Comparison of ENCODE assay signal across 8 cellular contexts in genomic region chr17:75844530-75845057, GRCh38. TPM values are rescaled to one million over a fixed set of nuclear protein-coding genes. Genes with fewer than 3 reads are reported as not detected.
A peak's percentile ranks its signal among the peaks of the same experiment; 100 is the strongest.
DNase-seq lines count a peak whose midpoint lies in the region; ATAC-seq and TF ChIP-seq lines count a peak whose summit lies in the region.

No MANE protein-coding gene starts in this region.

- H3K27me3 ChIP-seq in SJCRH30 (no peaks in the 10 kb centered on the region), smooth muscle cell (ENCODE audit: low read depth) (no peaks in the 10 kb centered on the region)

- no peak overlapping the region for H2AFZ ChIP-seq in smooth muscle cell (ENCODE audit: low read depth)

- H3K27ac Mint-ChIP-seq in activated naive CD4-positive, alpha-beta T cell treated with anti-CD3 and anti-CD28 coated beads for 36 hours: peak overlapping the region; percentile 98

- peak overlapping the region; percentile 37 for H3K4me2 ChIP-seq in smooth muscle cell

- H3K27ac ChIP-seq in SJCRH30: no peak overlapping the region
- H3K27ac ChIP-seq in smooth muscle cell (ENCODE audit: low read depth): peak overlapping the region; percentile 88

- TF ChIP-seq CTCF in smooth muscle cell (IDR thresholded peaks at IDR 0.05; ENCODE audit: borderline replicate concordance, insufficient read depth, poor library complexity, severe bottlenecking): no peak

- peaks cover 10% of the 10 kb centered on the region for H3K36me3 Mint-ChIP-seq in activated naive CD4-positive, alpha-beta T cell treated with anti-CD3 and anti-CD28 coated beads for 36 hours (ENCODE audit: low read depth)

- no peaks in the 10 kb centered on the region for H3K27me3 Mint-ChIP-seq in activated naive CD4-positive, alpha-beta T cell treated with anti-CD3 and anti-CD28 coated beads for 36 hours (ENCODE audit: low read depth)

- DNase-seq in activated naive CD4-positive, alpha-beta T cell treated with anti-CD3 and anti-CD28 coated beads for 36 hours: no peak
- DNase-seq in activated naive CD4-positive, alpha-beta T cell (lab: John Stamatoyannopoulos, UW): no peak
- DNase-seq in SJCRH30: peak; percentile 35 to 38
- DNase-seq in Right ventricle myocardium superior: no peak
- no peak for DNase-seq in smooth muscle cell (lab: John Stamatoyannopoulos, UW; ENCODE audit: unreplicated experiment)
- no peak for DNase-seq in hepatic stellate cell (ENCODE audit: low spot score)
- DNase-seq in middle frontal gyrus (ENCODE audit: extremely low spot score, low spot score): no peak
- DNase-seq in activated effector memory CD4-positive, alpha-beta T cell treated with Interleukin-2 at 50 U/mL for 16 hours: no peak

- H3K9ac ChIP-seq in smooth muscle cell (ENCODE audit: low read depth): peak overlapping the region; percentile 70

- CTCF ChIA-PET in activated naive CD4-positive, alpha-beta T cell treated with anti-CD3 and anti-CD28 coated beads for 36 hours (lab: Charles Lee): interaction anchor here (0.6 to 4.9 kb wide), 8 partner anchors 8 to 72 kb away, joined by 3 to 32 read pairs (median 4); partner anchors contain the start of genes TRIM65 and WBP2

- peak overlapping the region; percentile 95 for H3K4me3 Mint-ChIP-seq in activated naive CD4-positive, alpha-beta T cell treated with anti-CD3 and anti-CD28 coated beads for 36 hours

- 70% methylated on average over 5 of the region's 14 CpGs for WGBS in smooth muscle cell (ENCODE audit: low lambda C conversion rate)

- H3K36me3 ChIP-seq in SJCRH30: peaks cover 17% of the 10 kb centered on the region
- H3K36me3 ChIP-seq in smooth muscle cell (ENCODE audit: low read depth): no peaks in the 10 kb centered on the region

- H3K4me1 ChIP-seq in SJCRH30 (peaks cover 17% of the 10 kb centered on the region; the same call in 1 of the 2 replicates), smooth muscle cell (ENCODE audit: low read depth) (peaks cover 4% of the 10 kb centered on the region)

- no peaks in the 10 kb centered on the region for H4K20me1 ChIP-seq in smooth muscle cell (ENCODE audit: low read depth)

- no peaks in the 10 kb centered on the region for H3F3A ChIP-seq in smooth muscle cell (ENCODE audit: low read depth)

- H3K4me3 ChIP-seq in SJCRH30: peak overlapping the region; percentile 31
- no peak overlapping the region for H3K4me3 ChIP-seq in smooth muscle cell

- H3K79me2 ChIP-seq in smooth muscle cell (ENCODE audit: low read depth): no peaks in the 10 kb centered on the region

- H3K4me1 Mint-ChIP-seq in activated naive CD4-positive, alpha-beta T cell treated with anti-CD3 and anti-CD28 coated beads for 36 hours (ENCODE audit: low read depth): peaks cover 22% of the 10 kb centered on the region

- ATAC-seq in Right ventricle myocardium superior (ENCODE audit: poor library complexity): peak; percentile 59

- H3K9me3 ChIP-seq in SJCRH30 (replicated peaks) (no peaks in the 10 kb centered on the region), smooth muscle cell (replicated peaks; ENCODE audit: low read depth) (no peaks in the 10 kb centered on the region)

- intact Hi-C loops in activated naive CD4-positive, alpha-beta T cell treated with anti-CD3 and anti-CD28 coated beads for 36 hours (cut with micrococcal nuclease): loop anchor here (1.0 kb wide), 2 partner anchors 60 to 65 kb away; partner anchors contain the start of gene UNK
- intact Hi-C loops in Right ventricle myocardium superior (cut with DNase I): no loop called here

- no peaks in the 10 kb centered on the region for H3K9me3 Mint-ChIP-seq in activated naive CD4-positive, alpha-beta T cell treated with anti-CD3 and anti-CD28 coated beads for 36 hours

RNA-seq across cellular contexts. Expression of gene UNC13D, which starts 0.4 kb away (rescaled TPM):
- total RNA-seq in activated naive CD4-positive, alpha-beta T cell treated with anti-CD3 and anti-CD28 coated beads for 36 hours: 10 to 100 TPM; 98.5 to 99.1 TPM
- total RNA-seq in SJCRH30 (2014; rRNA removed; shearing (Covaris generic)): 1.4 and 3.2 TPM in 2 replicates
- 10.6 TPM for total RNA-seq in Right ventricle myocardium superior
- 4.5 TPM in 2 replicates for total RNA-seq in smooth muscle cell
- 2.4 and 9.6 TPM in 2 replicates for polyA plus RNA-seq in smooth muscle cell

RNA-seq across cellular contexts. Expression of gene WBP2, which starts 10.5 kb away (rescaled TPM):
- 10 to 100 TPM; 65.0 to 68.7 TPM for total RNA-seq in activated naive CD4-positive, alpha-beta T cell treated with anti-CD3 and anti-CD28 coated beads for 36 hours
- 36.3 and 38.3 TPM in 2 replicates for total RNA-seq in SJCRH30 (2014; rRNA removed; shearing (Covaris generic))
- 145 TPM for total RNA-seq in Right ventricle myocardium superior
- total RNA-seq in smooth muscle cell: 26.4 and 27.6 TPM in 2 replicates
- polyA plus RNA-seq in smooth muscle cell: 91.4 and 111 TPM in 2 replicates

RNA-seq across cellular contexts. Expression of gene TRIM47, which starts 33.8 kb away (rescaled TPM):
- 1 to 10 TPM; 8.1 to 9.6 TPM for total RNA-seq in activated naive CD4-positive, alpha-beta T cell treated with anti-CD3 and anti-CD28 coated beads for 36 hours
- 8.1 and 9.9 TPM in 2 replicates for total RNA-seq in SJCRH30 (2014; rRNA removed; shearing (Covaris generic))
- total RNA-seq in Right ventricle myocardium superior (33.4 TPM), smooth muscle cell (3.8 and 8.7 TPM in 2 replicates)
- 16.1 and 31.7 TPM in 2 replicates for polyA plus RNA-seq in smooth muscle cell

RNA-seq across cellular contexts. Expression of gene TRIM65, which starts 52.2 kb away (rescaled TPM):
- total RNA-seq in activated naive CD4-positive, alpha-beta T cell treated with anti-CD3 and anti-CD28 coated beads for 36 hours: 10 to 100 TPM; 24.5 to 25.5 TPM
- total RNA-seq in SJCRH30 (2014; rRNA removed; shearing (Covaris generic)): 7.4 and 7.9 TPM in 2 replicates
- total RNA-seq in Right ventricle myocardium superior (9.1 TPM), smooth muscle cell (9.8 and 13.3 TPM in 2 replicates)
- polyA plus RNA-seq in smooth muscle cell: 15.4 and 17.4 TPM in 2 replicates

RNA-seq across cellular contexts. Expression of gene UNK, which starts 60.0 kb away (rescaled TPM):
- total RNA-seq in activated naive CD4-positive, alpha-beta T cell treated with anti-CD3 and anti-CD28 coated beads for 36 hours: 10 to 100 TPM; 19.1 to 21.4 TPM
- total RNA-seq in SJCRH30 (2014; rRNA removed; shearing (Covaris generic)): 40.6 and 51.4 TPM in 2 replicates
- total RNA-seq in Right ventricle myocardium superior: 14.3 TPM
- total RNA-seq in smooth muscle cell: 25.4 and 39.5 TPM in 2 replicates
- 26.8 and 31.5 TPM in 2 replicates for polyA plus RNA-seq in smooth muscle cell

Comparison
In these comparisons a context has a peak if more than half of its experiments do, and no peak if none do; other contexts are left out.
1. DNase-seq: peak in SJCRH30 (2 of 2); none in activated naive CD4-positive, alpha-beta T cell treated with anti-CD3 and anti-CD28 coated beads for 36 hours (single experiment), activated naive CD4-positive, alpha-beta T cell (0 of 4), Right ventricle myocardium superior (single experiment), smooth muscle cell (single experiment), hepatic stellate cell (single experiment), middle frontal gyrus (single experiment) and activated effector memory CD4-positive, alpha-beta T cell treated with Interleukin-2 at 50 U/mL for 16 hours (single experiment).